Comparison of ENCODE assay signal across 8 cellular contexts in genomic region chr20:3115190-3116107, GRCh38. TPM values are rescaled to one million over a fixed set of nuclear protein-coding genes. Genes with fewer than 3 reads are reported as not detected.
DNase-seq lines count a peak whose midpoint lies in the region; ATAC-seq and TF ChIP-seq lines count a peak whose summit lies in the region.

No MANE protein-coding gene starts in this region.

- H3K9me2 ChIP-seq in GM23248 (ENCODE audit: insufficient read depth): no peaks in the 10 kb centered on the region

- WGBS in GM23248 (ENCODE audit: low coverage in 1 of 2, low lambda C conversion rate in 2 of 2, missing lambda C conversion rate in 2 of 2), 2 experiments: 43 to 44% methylated on average over 30 of the region's 30 CpGs
- 44 to 60% (median 53%) methylated on average over 26 to 30 of the region's 30 CpGs for WGBS in spleen, 5 donors

- H3K27me3 ChIP-seq in GM23248 (replicated peaks; ENCODE audit: insufficient read depth) (no peaks in the 10 kb centered on the region), spleen (replicated peaks in 1 of 7) (no peaks in the 10 kb centered on the region)

- in situ Hi-C loops in GM23248 (cut with MboI): no loop called here

- no peaks in the 10 kb centered on the region for H3K9me3 ChIP-seq in GM23248 (ENCODE audit: low read depth)
- no peaks in the 10 kb centered on the region for H3K9me3 ChIP-seq in spleen

- H3K36me3 ChIP-seq in GM23248 (ENCODE audit: low read depth) (no peaks in the 10 kb centered on the region), spleen (peaks cover 0 to 64% (median 0%) of the 10 kb centered on the region in 6 donors)

- no peak overlapping the region for H3K9ac ChIP-seq in GM23248

- no peak for ATAC-seq in HG03432 (IDR thresholded peaks at IDR 0.05; ENCODE audit: unreplicated experiment)
- ATAC-seq in HG02610 (IDR thresholded peaks at IDR 0.05; ENCODE audit: unreplicated experiment): no peak

- no peak for TF ChIP-seq POLR2A in spleen (IDR thresholded peaks at IDR 0.05)

- no peaks in the 10 kb centered on the region for H3K4me1 ChIP-seq in GM23248 (ENCODE audit: insufficient read depth)
- H3K4me1 ChIP-seq in spleen: peaks cover 4 to 62% (median 20%) of the 10 kb centered on the region in 6 donors

- no peak overlapping the region for H3K27ac ChIP-seq in GM23248
- no peak overlapping the region for H3K27ac ChIP-seq in spleen

- no peaks in the 10 kb centered on the region for H3F3A ChIP-seq in GM23248 (ENCODE audit: insufficient read depth)

- DNase-seq in COLO668 (lab: John Stamatoyannopoulos, UW; ENCODE audit: unreplicated experiment) (peak; percentile 53), GM23248 (peak; percentile 77), NCI-H460 (ENCODE audit: extremely low read depth, low read depth) (peak; percentile 56), astrocyte of the hippocampus (ENCODE audit: low read depth, low spot score) (peak; percentile 72), iPS DF 19.7 (ENCODE audit: low read depth, low spot score) (peak; percentile 40), spleen (no peak)

- no peaks in the 10 kb centered on the region for H3K79me2 ChIP-seq in GM23248 (ENCODE audit: insufficient read depth)

- TF ChIP-seq CTCF in spleen (IDR thresholded peaks at IDR 0.05 in 8 of 11, conservative IDR thresholded peaks at IDR 0.05 in 3 of 11): peak; percentile 39 to 80 (median 68)

- intact Hi-C loops in spleen (cut with DNase I; ENCODE audit: low total_unique reads): no loop called here

- H4K20me1 ChIP-seq in GM23248 (ENCODE audit: insufficient read depth): no peaks in the 10 kb centered on the region

- no peak overlapping the region for H2AFZ ChIP-seq in GM23248

- H3K4me3 ChIP-seq in GM23248: no peak overlapping the region
- H3K4me3 ChIP-seq in spleen: no peak overlapping the region

- H3K4me2 ChIP-seq in GM23248 (ENCODE audit: unreplicated experiment): no peak overlapping the region

RNA-seq across cellular contexts. Expression of gene AVP, which starts 30.9 kb away (rescaled TPM):
- total RNA-seq in GM23248 (2014; rRNA removed; shearing (Covaris generic)): not detected in 2 replicates
- polyA plus RNA-seq in GM23248 (2016; fragmentation: Nextera tagmentation; extraction: Ambion mirVana) (not detected in 2 replicates), spleen (not detected)
- total RNA-seq in NCI-H460 (2014; rRNA removed; shearing (Covaris generic)): not detected in 2 replicates
- polyA plus RNA-seq in NCI-H460 (2014; cell fraction: nucleus; rRNA removed): not detected in 2 replicates
- total RNA-seq in spleen: 1 to 10 TPM in 1 of 7 donors, not detected in 6; 2.2 TPM

RNA-seq across cellular contexts. Expression of gene OXT, which starts 44.0 kb away (rescaled TPM):
- not detected in 2 replicates for total RNA-seq in GM23248 (2014; rRNA removed; shearing (Covaris generic))
- polyA plus RNA-seq in GM23248 (2016; fragmentation: Nextera tagmentation; extraction: Ambion mirVana) (0.40 and 0.70 TPM in 2 replicates), spleen (under 1 TPM in 2 of 3 donors, not detected in 1; 0.68 to 1.00 TPM)
- not detected in 2 replicates for total RNA-seq in NCI-H460 (2014; rRNA removed; shearing (Covaris generic))
- not detected in 2 replicates for polyA plus RNA-seq in NCI-H460 (2014; cell fraction: nucleus; rRNA removed)
- total RNA-seq in spleen: not detected

RNA-seq across cellular contexts. Expression of gene FASTKD5, which starts 44.2 kb away (rescaled TPM):
- total RNA-seq in GM23248 (2014; rRNA removed; shearing (Covaris generic)): 12.5 and 15.7 TPM in 2 replicates
- polyA plus RNA-seq in GM23248 (2016; fragmentation: Nextera tagmentation; extraction: Ambion mirVana) (11.2 and 11.3 TPM in 2 replicates), spleen (10 to 100 TPM in 1 of 3 donors, 1 to 10 TPM in 2; 8.4 to 11.1 (median 9.0) TPM)
- 33.5 and 37.5 TPM in 2 replicates for total RNA-seq in NCI-H460 (2014; rRNA removed; shearing (Covaris generic))
- polyA plus RNA-seq in NCI-H460 (2014; cell fraction: nucleus; rRNA removed): 22.3 and 27.1 TPM in 2 replicates
- total RNA-seq in spleen: 10 to 100 TPM; 17.0 to 22.6 (median 18.5) TPM

RNA-seq across cellular contexts. Expression of gene UBOX5, which starts 44.2 kb away (rescaled TPM):
- total RNA-seq in GM23248 (2014; rRNA removed; shearing (Covaris generic)): 3.8 and 6.4 TPM in 2 replicates
- polyA plus RNA-seq in GM23248 (2016; fragmentation: Nextera tagmentation; extraction: Ambion mirVana) (5.3 and 5.8 TPM in 2 replicates), spleen (1 to 10 TPM; 2.4 to 4.0 (median 2.9) TPM)
- total RNA-seq in NCI-H460 (2014; rRNA removed; shearing (Covaris generic)): 2.5 and 2.7 TPM in 2 replicates
- polyA plus RNA-seq in NCI-H460 (2014; cell fraction: nucleus; rRNA removed): 1.5 and 3.1 TPM in 2 replicates
- total RNA-seq in spleen: 1 to 10 TPM; 5.9 to 8.1 (median 7.3) TPM

RNA-seq across cellular contexts. Expression of gene LZTS3, which starts 57.9 kb away (rescaled TPM):
- total RNA-seq in GM23248 (2014; rRNA removed; shearing (Covaris generic)): 9.0 and 12.1 TPM in 2 replicates
- polyA plus RNA-seq in GM23248 (2016; fragmentation: Nextera tagmentation; extraction: Ambion mirVana) (3.3 and 3.9 TPM in 2 replicates), spleen (1 to 10 TPM in 1 of 3 donors, under 1 TPM in 2; 0.64 to 1.6 (median 0.96) TPM)
- total RNA-seq in NCI-H460 (2014; rRNA removed; shearing (Covaris generic)): 3.4 and 3.8 TPM in 2 replicates
- 7.5 and 9.7 TPM in 2 replicates for polyA plus RNA-seq in NCI-H460 (2014; cell fraction: nucleus; rRNA removed)
- total RNA-seq in spleen: 1 to 10 TPM; 1.4 to 5.5 (median 2.3) TPM
